ENCODE assay signal across 12 cellular contexts in the genomic region with DNA sequence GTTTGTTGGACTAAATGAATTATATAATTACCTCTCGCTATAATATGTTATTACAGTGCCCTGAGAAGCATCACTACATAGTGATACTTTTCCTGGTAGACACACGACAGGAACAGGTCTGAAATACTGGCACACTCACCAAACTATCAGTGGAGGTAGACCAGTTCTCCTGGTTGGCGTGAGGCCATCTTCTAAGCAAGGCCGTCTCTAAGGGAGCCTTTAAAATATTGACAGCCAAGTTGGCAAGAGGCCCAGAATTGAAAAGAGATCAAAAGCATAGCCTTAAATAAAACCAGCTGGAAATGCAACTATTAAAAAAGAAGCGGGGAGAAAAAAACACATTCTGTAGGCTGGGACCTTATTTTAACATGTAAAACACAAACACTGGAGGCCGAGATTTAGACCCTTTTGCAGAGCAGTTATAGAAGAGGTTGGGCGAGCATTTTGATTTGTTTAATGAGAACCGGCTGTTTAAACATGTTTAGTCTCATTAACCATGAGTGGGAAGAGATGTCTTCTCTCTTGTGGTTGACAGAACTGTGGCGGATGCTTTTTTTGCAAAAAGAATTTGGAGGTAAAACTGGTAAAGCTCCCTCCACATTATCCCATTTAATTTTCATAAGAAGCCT.
A peak's percentile ranks its signal among the peaks of the same experiment; 100 is the strongest.
DNase-seq lines count a peak whose midpoint lies in the region; TF ChIP-seq lines count a peak whose summit lies in the region.
"Had no signal": no experiment of that assay in that cellular context is flagged by ENCODE, and none has a peak within 500 bp of the region (broad histone marks: within the 10 kb centered on the region; RNA-seq: fewer than 3 reads in every experiment).

No MANE protein-coding gene starts in this region.

- no peaks in the 10 kb centered on the region for H3K79me2 ChIP-seq in osteoblast (ENCODE audit: insufficient read depth, low read length)

- H3K4me3 Mint-ChIP-seq in MCF 10A (ENCODE audit: unreplicated experiment) = no peak overlapping the region
- H3K4me3 Mint-ChIP-seq in osteocyte (ENCODE audit: unreplicated experiment) = no peak overlapping the region

- no peaks in the 10 kb centered on the region for H4K20me1 ChIP-seq in osteoblast (ENCODE audit: insufficient read depth, low read length)

- H3K27me3 ChIP-seq in breast epithelium (no peaks in the 10 kb centered on the region), osteoblast (ENCODE audit: insufficient read depth, low read length) (no peaks in the 10 kb centered on the region)
- H3K27me3 ChIP-seq: neutrophil, tibial artery had no signal

- intact Hi-C loops in MCF 10A (cut with micrococcal nuclease) (no loop called here), breast epithelium (cut with DNase I; ENCODE audit: low total_unique reads) (no loop called here), posterior vena cava (cut with DNase I) (no loop called here)

- CTCF ChIA-PET in MCF 10A (lab: Yijun Ruan, JAX) = interaction anchor here (0.7 to 1.0 kb wide), 2 partner anchors 25 to 335 kb away, joined by 3 read pairs; no protein-coding TSS in a partner anchor

- H3K9me3 Mint-ChIP-seq in MCF 10A (ENCODE audit: unreplicated experiment) (peaks cover 45% of the 10 kb centered on the region), osteocyte (ENCODE audit: unreplicated experiment) (no peaks in the 10 kb centered on the region)

- no peak for TF ChIP-seq POLR2A in breast epithelium (IDR thresholded peaks at IDR 0.05)

- H3K4me1 ChIP-seq in breast epithelium (no peaks in the 10 kb centered on the region), osteoblast (ENCODE audit: insufficient read depth, low read length) (no peaks in the 10 kb centered on the region)
- H3K4me1 ChIP-seq: tibial artery had no signal

- H3K27me3 Mint-ChIP-seq in MCF 10A (ENCODE audit: insufficient read depth, unreplicated experiment) (no peaks in the 10 kb centered on the region), osteocyte (ENCODE audit: unreplicated experiment) (no peaks in the 10 kb centered on the region)

- H3K27ac ChIP-seq in breast epithelium (no peak overlapping the region), epithelial cell of prostate (no peak overlapping the region), osteoblast (ENCODE audit: low read depth, low read length) (no peak overlapping the region)
- H3K27ac ChIP-seq: neutrophil, tibial artery had no signal

- no peaks in the 10 kb centered on the region for H3K36me3 ChIP-seq in breast epithelium
- H3K36me3 ChIP-seq in osteoblast (ENCODE audit: insufficient read depth, low read length) = no peaks in the 10 kb centered on the region
- H3K36me3 ChIP-seq: neutrophil, tibial artery had no signal

- peak; percentile 24 for DNase-seq in MCF 10A (ENCODE audit: unreplicated experiment)
- no peak for DNase-seq in breast epithelium (ENCODE audit: low spot score in 2 of 2)
- peak; percentile 62 for DNase-seq in NCI-H510A (lab: John Stamatoyannopoulos, UW)
- DNase-seq in epithelial cell of prostate (ENCODE audit: low read depth, low spot score) = peak; percentile 2
- no peak for DNase-seq in osteoblast (ENCODE audit: insufficient read length, low spot score, missing footprints)
- no peak for DNase-seq in retina
- no peak for DNase-seq in osteocyte (ENCODE audit: extremely low spot score, unreplicated experiment)
- no peak for DNase-seq in posterior vena cava (ENCODE audit: low spot score)
- DNase-seq: activated gamma-delta T cell, erythroblast, tibial artery had no signal

- no peak for TF ChIP-seq CTCF in MCF 10A (IDR thresholded peaks at IDR 0.05; ENCODE audit: unreplicated experiment)
- no peak for TF ChIP-seq CTCF in breast epithelium (IDR thresholded peaks at IDR 0.05)
- no peak for TF ChIP-seq CTCF in osteoblast (IDR thresholded peaks at IDR 0.05; ENCODE audit: extremely low read depth, low read depth, low read length)
- no peak for TF ChIP-seq CTCF in osteocyte (IDR thresholded peaks at IDR 0.05)

- H3K9me3 ChIP-seq in breast epithelium = no peaks in the 10 kb centered on the region
- H3K9me3 ChIP-seq in osteoblast (ENCODE audit: low read depth, low read length) = no peaks in the 10 kb centered on the region
- H3K9me3 ChIP-seq: neutrophil, tibial artery had no signal

- no peak overlapping the region for H3K4me2 ChIP-seq in osteoblast (ENCODE audit: insufficient read depth, low read length)

- H3K4me3 ChIP-seq in breast epithelium (no peak overlapping the region), osteoblast (ENCODE audit: insufficient read depth, low read length) (no peak overlapping the region)
- H3K4me3 ChIP-seq: tibial artery had no signal

- POLR2A ChIA-PET in MCF 10A (lab: Yijun Ruan, JAX) = no interaction called here

- no peak overlapping the region for H3K27ac Mint-ChIP-seq in MCF 10A (ENCODE audit: low read depth, unreplicated experiment)
- no peak overlapping the region for H3K27ac Mint-ChIP-seq in osteocyte (ENCODE audit: unreplicated experiment)

- no peak overlapping the region for H2AFZ ChIP-seq in osteoblast (ENCODE audit: low read length)

- no peaks in the 10 kb centered on the region for H3K4me1 Mint-ChIP-seq in MCF 10A (ENCODE audit: insufficient read depth, unreplicated experiment)
- peaks cover 10% of the 10 kb centered on the region for H3K4me1 Mint-ChIP-seq in osteocyte (ENCODE audit: unreplicated experiment)

- no TSS peak for BruUV-seq in MCF 10A (replicated peaks; lab: Mats Ljungman, UMichigan)

- no peaks in the 10 kb centered on the region for H3K36me3 Mint-ChIP-seq in MCF 10A (ENCODE audit: insufficient read depth, unreplicated experiment)
- H3K36me3 Mint-ChIP-seq in osteocyte (ENCODE audit: unreplicated experiment) = no peaks in the 10 kb centered on the region

Comparison
In these comparisons a context has a peak if more than half of its experiments do, and no peak if none do; other contexts are left out.
1. DNase-seq: peak in MCF 10A (single experiment), NCI-H510A (single experiment) and epithelial cell of prostate (single experiment); none in breast epithelium (0 of 2), osteoblast (single experiment), retina (single experiment), osteocyte (single experiment) and posterior vena cava (single experiment).